ENCODE assay signal across 1 cellular context in genomic region chr4:67020079-67020807, GRCh38.
TF ChIP-seq lines count a peak whose summit lies in the region.

No MANE protein-coding gene starts in this region.

TF ChIP-seq in WTC11, 78 proteins besides CTCF, POLR2A, EP300 and RAD21 (continued from another document):
- TF ChIP-seq, protein P1, sequence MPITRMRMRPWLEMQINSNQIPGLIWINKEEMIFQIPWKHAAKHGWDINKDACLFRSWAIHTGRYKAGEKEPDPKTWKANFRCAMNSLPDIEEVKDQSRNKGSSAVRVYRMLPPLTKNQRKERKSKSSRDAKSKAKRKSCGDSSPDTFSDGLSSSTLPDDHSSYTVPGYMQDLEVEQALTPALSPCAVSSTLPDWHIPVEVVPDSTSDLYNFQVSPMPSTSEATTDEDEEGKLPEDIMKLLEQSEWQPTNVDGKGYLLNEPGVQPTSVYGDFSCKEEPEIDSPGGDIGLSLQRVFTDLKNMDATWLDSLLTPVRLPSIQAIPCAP (CRISPR knock-in tag; IDR thresholded peaks at IDR 0.05): no peak
- no peak for TF ChIP-seq ZNF121 (CRISPR knock-in tag; IDR thresholded peaks at IDR 0.05)
- no peak for TF ChIP-seq TCF7 (CRISPR knock-in tag; IDR thresholded peaks at IDR 0.05; ENCODE audit: low read depth)
- TF ChIP-seq, protein P2, sequence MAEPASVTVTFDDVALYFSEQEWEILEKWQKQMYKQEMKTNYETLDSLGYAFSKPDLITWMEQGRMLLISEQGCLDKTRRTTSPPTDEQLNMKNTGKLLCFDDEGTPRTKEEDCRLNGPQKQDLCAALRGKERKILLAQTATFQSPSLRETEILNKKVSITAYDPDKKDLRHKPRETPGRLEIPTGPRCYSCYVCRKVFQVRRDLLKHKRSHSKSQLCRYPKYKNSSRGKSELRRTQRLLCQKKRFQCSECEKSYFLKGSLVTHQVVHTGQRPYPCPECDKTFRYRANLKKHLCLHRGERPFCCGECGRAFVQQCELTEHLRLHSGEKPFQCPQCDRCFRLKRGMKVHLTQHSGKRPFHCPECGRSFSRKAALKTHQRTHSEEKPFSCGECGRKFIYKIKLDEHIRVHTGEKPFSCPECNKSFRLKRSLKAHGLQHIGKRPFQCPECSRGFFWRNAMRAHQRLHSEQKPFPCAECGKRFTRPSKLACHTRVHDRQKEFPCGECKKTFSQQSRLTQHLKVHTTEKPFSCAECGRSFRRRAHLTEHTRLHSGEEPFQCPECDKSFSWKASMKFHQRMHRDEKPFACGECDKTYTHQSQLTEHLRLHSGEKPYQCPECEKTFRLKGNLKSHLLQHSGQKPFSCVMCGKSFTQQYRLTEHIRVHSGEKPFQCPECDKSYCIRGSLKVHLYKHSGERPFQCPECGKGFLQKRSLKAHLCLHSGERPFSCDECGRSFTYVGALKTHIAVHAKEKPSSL (CRISPR knock-in tag; conservative IDR thresholded peaks at IDR 0.05): no peak
- TF ChIP-seq, protein P3, sequence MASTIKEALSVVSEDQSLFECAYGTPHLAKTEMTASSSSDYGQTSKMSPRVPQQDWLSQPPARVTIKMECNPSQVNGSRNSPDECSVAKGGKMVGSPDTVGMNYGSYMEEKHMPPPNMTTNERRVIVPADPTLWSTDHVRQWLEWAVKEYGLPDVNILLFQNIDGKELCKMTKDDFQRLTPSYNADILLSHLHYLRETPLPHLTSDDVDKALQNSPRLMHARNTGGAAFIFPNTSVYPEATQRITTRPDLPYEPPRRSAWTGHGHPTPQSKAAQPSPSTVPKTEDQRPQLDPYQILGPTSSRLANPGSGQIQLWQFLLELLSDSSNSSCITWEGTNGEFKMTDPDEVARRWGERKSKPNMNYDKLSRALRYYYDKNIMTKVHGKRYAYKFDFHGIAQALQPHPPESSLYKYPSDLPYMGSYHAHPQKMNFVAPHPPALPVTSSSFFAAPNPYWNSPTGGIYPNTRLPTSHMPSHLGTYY (CRISPR knock-in tag; IDR thresholded peaks at IDR 0.05): no peak
